ENCODE assay signal across 24 cellular contexts in genomic region chr6:10397756-10398438, GRCh38. TPM values are rescaled to one million over a fixed set of nuclear protein-coding genes. Genes with fewer than 3 reads are reported as not detected.
A peak's percentile ranks its signal among the peaks of the same experiment; 100 is the strongest.
DNase-seq lines count a peak whose midpoint lies in the region; ATAC-seq, FAIRE-seq and TF ChIP-seq lines count a peak whose summit lies in the region.
"Had no signal": no experiment of that assay in that cellular context is flagged by ENCODE, and none has a peak within 500 bp of the region (broad histone marks: within the 10 kb centered on the region; RNA-seq: fewer than 3 reads in every experiment).

No MANE protein-coding gene starts in this region.

- H3K4me3 Mint-ChIP-seq in astrocyte (ENCODE audit: unreplicated experiment) = peak overlapping the region; percentile 35
- H3K4me3 Mint-ChIP-seq: activated CD4-positive, alpha-beta memory T cell treated with anti-CD3 and anti-CD28 coated beads for 36 hours; CD8-positive, alpha-beta memory T cell; stimulated activated memory B cell treated with anti-CD40 and anti-IgM and Interleukin-4, amounts not matched to agents 10 μg/mL and 1 μg/mL and 100 μg/mL, for 72 hours had no signal

- H3K9me3 ChIP-seq in astrocyte (ENCODE audit: insufficient read depth, low read depth, low read length) (no peaks in the 10 kb centered on the region), iPS-15b (ENCODE audit: control insufficient read depth, insufficient read depth, low read length) (no peaks in the 10 kb centered on the region), upper lobe of right lung (no peaks in the 10 kb centered on the region), osteoblast (ENCODE audit: low read depth, low read length) (no peaks in the 10 kb centered on the region)
- H3K9me3 ChIP-seq: MG63 had no signal

- no peak overlapping the region for H3K4me2 ChIP-seq in astrocyte (ENCODE audit: low read length)
- H3K4me2 ChIP-seq in osteoblast (ENCODE audit: insufficient read depth, low read length) = no peak overlapping the region

- H2AFZ ChIP-seq in astrocyte (ENCODE audit: low read depth, low read length) (no peak overlapping the region), osteoblast (ENCODE audit: low read length) (no peak overlapping the region)
- H2AFZ ChIP-seq: parathyroid adenoma had no signal

- H3K27me3 ChIP-seq in H7 (ENCODE audit: control insufficient read depth, insufficient read depth, low read length) (peaks cover 99% of the 10 kb centered on the region), astrocyte (ENCODE audit: insufficient read depth, low read length) (peaks cover 87% of the 10 kb centered on the region), iPS-15b (ENCODE audit: control insufficient read depth, insufficient read depth, low read length) (peaks cover 97% of the 10 kb centered on the region), upper lobe of right lung (peaks cover 86% of the 10 kb centered on the region), osteoblast (ENCODE audit: insufficient read depth, low read length) (peaks cover 54% of the 10 kb centered on the region)
- H3K27me3 ChIP-seq: MG63 had no signal

- no peak overlapping the region for H3K9ac ChIP-seq in astrocyte (ENCODE audit: low read length)
- no peak overlapping the region for H3K9ac ChIP-seq in iPS-15b (ENCODE audit: low read depth, low read length)
- H3K9ac ChIP-seq: parathyroid adenoma had no signal

- no peaks in the 10 kb centered on the region for H3K4me1 ChIP-seq in astrocyte (ENCODE audit: insufficient read depth, low read length)
- H3K4me1 ChIP-seq in iPS-15b (ENCODE audit: control insufficient read depth, insufficient read depth, low read length) = peaks cover 19% of the 10 kb centered on the region
- H3K4me1 ChIP-seq in upper lobe of right lung = no peaks in the 10 kb centered on the region
- H3K4me1 ChIP-seq in osteoblast (ENCODE audit: insufficient read depth, low read length) = no peaks in the 10 kb centered on the region
- H3K4me1 ChIP-seq: parathyroid adenoma had no signal

- intact Hi-C loops in upper lobe of right lung (cut with DNase I) = no loop called here

- peak; percentile 69 for DNase-seq in H7
- DNase-seq in astrocyte (ENCODE audit: low read depth) = no peak
- DNase-seq in upper lobe of right lung = peak; percentile 58
- DNase-seq in osteoblast (ENCODE audit: insufficient read length, low spot score, missing footprints) = no peak
- DNase-seq in DMS79 treated with DMSO at 0.1 percent for 48 hours (lab: John Stamatoyannopoulos, UW) = no peak
- DNase-seq: activated CD4-positive, alpha-beta memory T cell treated with anti-CD3 and anti-CD28 coated beads for 36 hours; activated gamma-delta T cell; activated T-cell treated with anti-CD3 and anti-CD28 coated beads for 4 hours; CD8-positive, alpha-beta memory T cell; dermis blood vessel endothelial cell; hypothalamus; MG63; NCI-H1436 treated with DMSO at 0.1 percent for 48 hours; NCI-H2171 treated with DMSO at 0.1 percent for 48 hours; SHP77 treated with DMSO at 0.1 percent for 48 hours; stimulated activated CD4-positive, alpha-beta T cell treated with anti-CD3 and anti-CD28 coated beads, Interleukin-1b, Interleukin-23, amount 100 ng/mL, for 48 hours; T-helper 2 cell had no signal

- H3K27ac Mint-ChIP-seq in astrocyte (ENCODE audit: unreplicated experiment) = no peak overlapping the region
- H3K27ac Mint-ChIP-seq: activated CD4-positive, alpha-beta memory T cell treated with anti-CD3 and anti-CD28 coated beads for 36 hours; CD8-positive, alpha-beta memory T cell; stimulated activated memory B cell treated with anti-CD40 and anti-IgM and Interleukin-4, amounts not matched to agents 10 μg/mL and 1 μg/mL and 100 μg/mL, for 72 hours had no signal

- H3K36me3 Mint-ChIP-seq in astrocyte (ENCODE audit: low read depth, unreplicated experiment) = peaks cover 1% of the 10 kb centered on the region
- H3K36me3 Mint-ChIP-seq: stimulated activated memory B cell treated with anti-CD40 and anti-IgM and Interleukin-4, amounts not matched to agents 10 μg/mL and 1 μg/mL and 100 μg/mL, for 72 hours had no signal

- ATAC-seq in upper lobe of right lung (no peak), HG02970 (IDR thresholded peaks at IDR 0.05; ENCODE audit: low FRiP score, unreplicated experiment) (no peak)
- ATAC-seq: stimulated activated memory B cell treated with anti-CD40 and anti-IgM and Interleukin-4, amounts not matched to agents 10 μg/mL and 1 μg/mL and 100 μg/mL, for 72 hours had no signal

- peaks cover 90% of the 10 kb centered on the region for H3K27me3 Mint-ChIP-seq in astrocyte (ENCODE audit: low read depth, unreplicated experiment)

- peaks cover 4% of the 10 kb centered on the region for H3K4me1 Mint-ChIP-seq in astrocyte (ENCODE audit: low read depth, unreplicated experiment)
- H3K4me1 Mint-ChIP-seq: stimulated activated memory B cell treated with anti-CD40 and anti-IgM and Interleukin-4, amounts not matched to agents 10 μg/mL and 1 μg/mL and 100 μg/mL, for 72 hours had no signal

- no peak overlapping the region for H3K4me3 ChIP-seq in H7 (ENCODE audit: insufficient read depth, low read depth, low read length)
- no peak overlapping the region for H3K4me3 ChIP-seq in astrocyte (ENCODE audit: insufficient read depth, low read depth, low read length)
- peak overlapping the region; percentile 16 for H3K4me3 ChIP-seq in iPS-15b (ENCODE audit: low read depth, low read length)
- no peak overlapping the region for H3K4me3 ChIP-seq in upper lobe of right lung
- H3K4me3 ChIP-seq in osteoblast (ENCODE audit: insufficient read depth, low read length) = no peak overlapping the region
- H3K4me3 ChIP-seq: MG63 had no signal

- H3K27ac ChIP-seq in astrocyte (ENCODE audit: low read depth, low read length) (no peak overlapping the region), upper lobe of right lung (no peak overlapping the region), osteoblast (ENCODE audit: low read depth, low read length) (no peak overlapping the region)
- H3K27ac ChIP-seq: parathyroid adenoma had no signal

- no peak for TF ChIP-seq CTCF in astrocyte (IDR thresholded peaks at IDR 0.05; ENCODE audit: insufficient read depth, low read depth, low read length)
- no peak for TF ChIP-seq CTCF in upper lobe of right lung (IDR thresholded peaks at IDR 0.05)
- TF ChIP-seq CTCF in osteoblast (IDR thresholded peaks at IDR 0.05; ENCODE audit: extremely low read depth, low read depth, low read length) = no peak

- peaks cover 8% of the 10 kb centered on the region for H3K9me3 Mint-ChIP-seq in astrocyte (ENCODE audit: unreplicated experiment)

- FAIRE-seq in astrocyte (lab: Jason Lieb, UNC) = no peak
- FAIRE-seq: GM18507, kidney had no signal

- H3K36me3 ChIP-seq in H7 (replicated peaks; ENCODE audit: control insufficient read depth, insufficient read depth, low read length) (no peaks in the 10 kb centered on the region), astrocyte (ENCODE audit: insufficient read depth, low read length) (no peaks in the 10 kb centered on the region), iPS-15b (ENCODE audit: control insufficient read depth, insufficient read depth, low read length) (no peaks in the 10 kb centered on the region), upper lobe of right lung (no peaks in the 10 kb centered on the region), osteoblast (ENCODE audit: insufficient read depth, low read length) (no peaks in the 10 kb centered on the region)

- no peaks in the 10 kb centered on the region for H4K20me1 ChIP-seq in astrocyte (ENCODE audit: insufficient read depth, low read length)
- no peaks in the 10 kb centered on the region for H4K20me1 ChIP-seq in osteoblast (ENCODE audit: insufficient read depth, low read length)

- H3K79me2 ChIP-seq in astrocyte (ENCODE audit: insufficient read depth, low read length) = no peaks in the 10 kb centered on the region
- no peaks in the 10 kb centered on the region for H3K79me2 ChIP-seq in osteoblast (ENCODE audit: insufficient read depth, low read length)
- H3K79me2 ChIP-seq: parathyroid adenoma had no signal

RNA-seq across cellular contexts. Expression of gene TFAP2A, which starts 17.0 kb away (rescaled TPM):
- not detected in 2 replicates for total RNA-seq in H7 (2014; rRNA removed; shearing (Covaris generic))
- total RNA-seq in astrocyte (2.1 and 6.6 TPM in 2 replicates), upper lobe of right lung (1.9 TPM), osteoblast (under 0.01 and 0.36 TPM in 2 replicates)
- total RNA-seq: CD8-positive, alpha-beta memory T cell; lung microvascular endothelial cell had no signal

Comparison
In these comparisons a context has a peak if more than half of its experiments do, and no peak if none do; other contexts are left out.
1. DNase-seq: peak in H7 (single experiment) and upper lobe of right lung (single experiment); none in astrocyte (single experiment), osteoblast (single experiment) and DMS79 treated with DMSO at 0.1 percent for 48 hours (single experiment).